In the genomic region with DNA sequence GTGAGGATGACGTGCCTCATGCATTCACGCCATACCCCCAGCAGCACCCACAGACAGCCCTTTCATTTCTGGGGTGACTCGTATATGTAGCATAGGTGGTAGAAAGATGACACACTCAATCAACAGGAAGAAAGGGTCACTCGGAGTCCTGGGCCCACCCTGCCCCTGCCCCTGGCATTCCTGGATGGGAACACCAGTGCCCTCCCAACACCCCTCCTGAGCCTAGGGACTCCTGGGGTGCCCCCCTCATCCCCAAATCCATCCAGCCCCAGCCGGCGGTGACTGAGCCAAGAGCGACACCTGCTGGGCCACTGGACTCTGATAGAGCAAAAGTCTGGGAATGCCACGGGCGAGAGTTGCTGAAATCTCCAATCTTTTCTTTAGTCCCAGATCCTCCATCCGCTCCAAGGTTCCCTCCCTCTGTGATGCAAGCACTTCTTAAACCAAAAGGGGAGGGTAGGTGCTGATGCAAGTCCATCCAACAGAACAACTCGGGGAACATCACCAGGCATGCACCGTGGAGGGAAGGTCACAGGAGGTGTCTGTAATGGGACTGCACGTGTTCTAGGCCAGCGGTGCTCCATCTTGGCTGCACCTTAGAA, we compare ENCODE assay signal across 1 cellular context.
TF ChIP-seq lines count a peak whose summit lies in the region.

No MANE protein-coding gene starts in this region.

TF ChIP-seq in GM23338, 12 proteins besides CTCF, POLR2A, EP300 and RAD21 (continued from another document):
- TF ChIP-seq, protein P1, sequence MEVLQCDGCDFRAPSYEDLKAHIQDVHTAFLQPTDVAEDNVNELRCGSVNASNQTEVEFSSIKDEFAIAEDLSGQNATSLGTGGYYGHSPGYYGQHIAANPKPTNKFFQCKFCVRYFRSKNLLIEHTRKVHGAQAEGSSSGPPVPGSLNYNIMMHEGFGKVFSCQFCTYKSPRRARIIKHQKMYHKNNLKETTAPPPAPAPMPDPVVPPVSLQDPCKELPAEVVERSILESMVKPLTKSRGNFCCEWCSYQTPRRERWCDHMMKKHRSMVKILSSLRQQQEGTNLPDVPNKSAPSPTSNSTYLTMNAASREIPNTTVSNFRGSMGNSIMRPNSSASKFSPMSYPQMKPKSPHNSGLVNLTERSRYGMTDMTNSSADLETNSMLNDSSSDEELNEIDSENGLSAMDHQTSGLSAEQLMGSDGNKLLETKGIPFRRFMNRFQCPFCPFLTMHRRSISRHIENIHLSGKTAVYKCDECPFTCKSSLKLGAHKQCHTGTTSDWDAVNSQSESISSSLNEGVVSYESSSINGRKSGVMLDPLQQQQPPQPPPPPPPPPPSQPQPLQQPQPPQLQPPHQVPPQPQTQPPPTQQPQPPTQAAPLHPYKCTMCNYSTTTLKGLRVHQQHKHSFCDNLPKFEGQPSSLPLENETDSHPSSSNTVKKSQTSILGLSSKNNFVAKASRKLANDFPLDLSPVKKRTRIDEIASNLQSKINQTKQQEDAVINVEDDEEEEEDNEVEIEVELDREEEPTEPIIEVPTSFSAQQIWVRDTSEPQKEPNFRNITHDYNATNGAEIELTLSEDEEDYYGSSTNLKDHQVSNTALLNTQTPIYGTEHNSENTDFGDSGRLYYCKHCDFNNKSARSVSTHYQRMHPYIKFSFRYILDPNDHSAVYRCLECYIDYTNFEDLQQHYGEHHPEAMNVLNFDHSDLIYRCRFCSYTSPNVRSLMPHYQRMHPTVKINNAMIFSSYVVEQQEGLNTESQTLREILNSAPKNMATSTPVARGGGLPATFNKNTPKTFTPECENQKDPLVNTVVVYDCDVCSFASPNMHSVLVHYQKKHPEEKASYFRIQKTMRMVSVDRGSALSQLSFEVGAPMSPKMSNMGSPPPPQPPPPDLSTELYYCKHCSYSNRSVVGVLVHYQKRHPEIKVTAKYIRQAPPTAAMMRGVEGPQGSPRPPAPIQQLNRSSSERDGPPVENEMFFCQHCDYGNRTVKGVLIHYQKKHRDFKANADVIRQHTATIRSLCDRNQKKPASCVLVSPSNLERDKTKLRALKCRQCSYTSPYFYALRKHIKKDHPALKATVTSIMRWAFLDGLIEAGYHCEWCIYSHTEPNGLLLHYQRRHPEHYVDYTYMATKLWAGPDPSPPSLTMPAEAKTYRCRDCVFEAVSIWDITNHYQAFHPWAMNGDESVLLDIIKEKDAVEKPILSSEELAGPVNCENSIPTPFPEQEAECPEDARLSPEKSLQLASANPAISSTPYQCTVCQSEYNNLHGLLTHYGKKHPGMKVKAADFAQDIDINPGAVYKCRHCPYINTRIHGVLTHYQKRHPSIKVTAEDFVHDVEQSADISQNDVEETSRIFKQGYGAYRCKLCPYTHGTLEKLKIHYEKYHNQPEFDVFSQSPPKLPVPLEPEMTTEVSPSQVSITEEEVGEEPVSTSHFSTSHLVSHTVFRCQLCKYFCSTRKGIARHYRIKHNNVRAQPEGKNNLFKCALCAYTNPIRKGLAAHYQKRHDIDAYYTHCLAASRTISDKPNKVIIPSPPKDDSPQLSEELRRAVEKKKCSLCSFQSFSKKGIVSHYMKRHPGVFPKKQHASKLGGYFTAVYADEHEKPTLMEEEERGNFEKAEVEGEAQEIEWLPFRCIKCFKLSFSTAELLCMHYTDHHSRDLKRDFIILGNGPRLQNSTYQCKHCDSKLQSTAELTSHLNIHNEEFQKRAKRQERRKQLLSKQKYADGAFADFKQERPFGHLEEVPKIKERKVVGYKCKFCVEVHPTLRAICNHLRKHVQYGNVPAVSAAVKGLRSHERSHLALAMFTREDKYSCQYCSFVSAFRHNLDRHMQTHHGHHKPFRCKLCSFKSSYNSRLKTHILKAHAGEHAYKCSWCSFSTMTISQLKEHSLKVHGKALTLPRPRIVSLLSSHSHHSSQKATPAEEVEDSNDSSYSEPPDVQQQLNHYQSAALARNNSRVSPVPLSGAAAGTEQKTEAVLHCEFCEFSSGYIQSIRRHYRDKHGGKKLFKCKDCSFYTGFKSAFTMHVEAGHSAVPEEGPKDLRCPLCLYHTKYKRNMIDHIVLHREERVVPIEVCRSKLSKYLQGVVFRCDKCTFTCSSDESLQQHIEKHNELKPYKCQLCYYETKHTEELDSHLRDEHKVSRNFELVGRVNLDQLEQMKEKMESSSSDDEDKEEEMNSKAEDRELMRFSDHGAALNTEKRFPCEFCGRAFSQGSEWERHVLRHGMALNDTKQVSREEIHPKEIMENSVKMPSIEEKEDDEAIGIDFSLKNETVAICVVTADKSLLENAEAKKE (CRISPR knock-in tag; IDR thresholded peaks at IDR 0.05): no peak
- TF ChIP-seq POLR2AphosphoS5 (IDR thresholded peaks at IDR 0.05; ENCODE audit: low read depth): no peak
- TF ChIP-seq NANOG (IDR thresholded peaks at IDR 0.05; ENCODE audit: borderline replicate concordance): no peak
- TF ChIP-seq, protein P2, sequence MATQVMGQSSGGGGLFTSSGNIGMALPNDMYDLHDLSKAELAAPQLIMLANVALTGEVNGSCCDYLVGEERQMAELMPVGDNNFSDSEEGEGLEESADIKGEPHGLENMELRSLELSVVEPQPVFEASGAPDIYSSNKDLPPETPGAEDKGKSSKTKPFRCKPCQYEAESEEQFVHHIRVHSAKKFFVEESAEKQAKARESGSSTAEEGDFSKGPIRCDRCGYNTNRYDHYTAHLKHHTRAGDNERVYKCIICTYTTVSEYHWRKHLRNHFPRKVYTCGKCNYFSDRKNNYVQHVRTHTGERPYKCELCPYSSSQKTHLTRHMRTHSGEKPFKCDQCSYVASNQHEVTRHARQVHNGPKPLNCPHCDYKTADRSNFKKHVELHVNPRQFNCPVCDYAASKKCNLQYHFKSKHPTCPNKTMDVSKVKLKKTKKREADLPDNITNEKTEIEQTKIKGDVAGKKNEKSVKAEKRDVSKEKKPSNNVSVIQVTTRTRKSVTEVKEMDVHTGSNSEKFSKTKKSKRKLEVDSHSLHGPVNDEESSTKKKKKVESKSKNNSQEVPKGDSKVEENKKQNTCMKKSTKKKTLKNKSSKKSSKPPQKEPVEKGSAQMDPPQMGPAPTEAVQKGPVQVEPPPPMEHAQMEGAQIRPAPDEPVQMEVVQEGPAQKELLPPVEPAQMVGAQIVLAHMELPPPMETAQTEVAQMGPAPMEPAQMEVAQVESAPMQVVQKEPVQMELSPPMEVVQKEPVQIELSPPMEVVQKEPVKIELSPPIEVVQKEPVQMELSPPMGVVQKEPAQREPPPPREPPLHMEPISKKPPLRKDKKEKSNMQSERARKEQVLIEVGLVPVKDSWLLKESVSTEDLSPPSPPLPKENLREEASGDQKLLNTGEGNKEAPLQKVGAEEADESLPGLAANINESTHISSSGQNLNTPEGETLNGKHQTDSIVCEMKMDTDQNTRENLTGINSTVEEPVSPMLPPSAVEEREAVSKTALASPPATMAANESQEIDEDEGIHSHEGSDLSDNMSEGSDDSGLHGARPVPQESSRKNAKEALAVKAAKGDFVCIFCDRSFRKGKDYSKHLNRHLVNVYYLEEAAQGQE (IDR thresholded peaks at IDR 0.05; ENCODE audit: unreplicated experiment): no peak
- TF ChIP-seq JUNB (IDR thresholded peaks at IDR 0.05; ENCODE audit: unreplicated experiment): no peak
- TF ChIP-seq EZH2 (IDR thresholded peaks at IDR 0.05; ENCODE audit: low read depth, unreplicated experiment): no peak
